In the genomic region with DNA sequence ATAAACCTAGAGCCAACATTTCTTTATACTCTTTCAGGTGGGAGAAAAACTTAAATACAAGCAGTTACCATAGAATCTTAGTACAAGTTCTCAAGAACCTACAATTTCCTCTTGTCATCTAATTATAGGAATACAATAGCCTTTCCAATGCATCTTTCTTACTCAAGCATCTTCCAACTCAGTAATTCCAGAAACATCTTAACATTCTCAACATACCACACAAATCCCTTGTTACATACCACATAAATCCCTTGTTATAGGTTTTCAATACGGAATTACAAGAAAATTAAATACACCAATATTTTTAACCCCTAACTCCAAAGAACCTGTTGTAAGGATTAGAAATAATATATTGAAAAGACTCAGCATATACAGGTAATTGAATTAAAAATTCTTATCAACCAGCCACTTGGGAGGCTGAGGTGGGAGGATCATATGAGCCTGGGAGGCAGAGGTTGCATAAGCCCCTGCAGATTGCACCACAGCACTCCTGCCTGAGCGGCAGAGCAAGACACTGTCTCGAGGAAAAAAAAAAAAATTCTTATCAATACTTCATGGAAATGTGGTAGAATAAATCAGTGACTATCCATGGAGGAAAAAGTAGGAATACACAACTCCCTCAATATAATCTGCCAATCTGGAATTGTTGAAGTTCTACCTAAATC, we compare ENCODE assay signal across 20 cellular contexts.
"Had no signal": no experiment of that assay in that cellular context is flagged by ENCODE, and none has a peak within 500 bp of the region (broad histone marks: within the 10 kb centered on the region; RNA-seq: fewer than 3 reads in every experiment).

No MANE protein-coding gene starts in this region.

- H3K9me3 Mint-ChIP-seq: brain; dendritic cell treated with granulocyte-macrophage colony-stimulating factor and Interleukin-4, amounts not matched to agents 40 ng/mL and 50 ng/mL, for 4 days; naive B cell; T-cell had no signal

- H3K36me3 Mint-ChIP-seq: activated CD8-positive, alpha-beta memory T cell treated with anti-CD3 and anti-CD28 coated beads, Interleukin-2, amount 10 ng/mL, durations not matched to agents 7 days and 5 days; brain; naive B cell; T-cell had no signal

- H3K27me3 Mint-ChIP-seq: brain; dendritic cell treated with granulocyte-macrophage colony-stimulating factor and Interleukin-4, amounts not matched to agents 40 ng/mL and 50 ng/mL, for 4 days; naive B cell had no signal

- H3K27ac ChIP-seq: gastroesophageal sphincter, heart right ventricle, lower lobe of right lung, transverse colon had no signal

- H3K9me3 ChIP-seq: gastroesophageal sphincter, heart right ventricle, lower lobe of right lung, transverse colon had no signal

- DNase-seq: activated CD4-positive, alpha-beta T cell treated with anti-CD3 and anti-CD28 coated beads for 1 hour; activated CD4-positive, alpha-beta T cell treated with anti-CD3 and anti-CD28 coated beads, Interleukin-2, amount 50 U/mL, for 48 hours; activated CD8-positive, alpha-beta memory T cell treated with anti-CD3 and anti-CD28 coated beads, Interleukin-2, amount 10 ng/mL, durations not matched to agents 7 days and 5 days; activated naive CD4-positive, alpha-beta T cell treated with anti-CD3 and anti-CD28 coated beads, Interleukin-2, amount 50 U/mL, for 16 hours; activated T-cell treated with anti-CD3 and anti-CD28 coated beads, Interleukin-2, amount 50 U/mL, for 1 hour; effector memory CD4-positive, alpha-beta T cell; heart right ventricle; left colon; lower lobe of right lung; naive B cell; stimulated activated CD4-positive, alpha-beta T cell treated with anti-CD3 and anti-CD28 coated beads, Interleukin-15, amount 100 ng/mL, for 24 hours; stimulated activated CD4-positive, alpha-beta T cell treated with anti-CD3 and anti-CD28 coated beads, Interleukin-4, amount 100 ng/mL, for 24 hours; stimulated activated naive CD4-positive, alpha-beta T cell; T-cell; T1000; transverse colon had no signal

- ATAC-seq: activated CD8-positive, alpha-beta memory T cell treated with anti-CD3 and anti-CD28 coated beads, Interleukin-2, amount 10 ng/mL, durations not matched to agents 7 days and 5 days; gastroesophageal sphincter; heart right ventricle; left colon; lower lobe of right lung; T-cell had no signal

- H3K4me1 ChIP-seq: gastroesophageal sphincter, lower lobe of right lung, transverse colon had no signal

- H3K4me3 ChIP-seq: gastroesophageal sphincter, lower lobe of right lung, skin epidermis, transverse colon had no signal

- H3K27me3 ChIP-seq: gastroesophageal sphincter, heart right ventricle, transverse colon had no signal

- H3K27ac Mint-ChIP-seq: activated CD8-positive, alpha-beta memory T cell treated with anti-CD3 and anti-CD28 coated beads, Interleukin-2, amount 10 ng/mL, durations not matched to agents 7 days and 5 days; dendritic cell treated with granulocyte-macrophage colony-stimulating factor and Interleukin-4, amounts not matched to agents 40 ng/mL and 50 ng/mL, for 4 days; naive B cell; T-cell had no signal

- H3K4me1 Mint-ChIP-seq: activated CD8-positive, alpha-beta memory T cell treated with anti-CD3 and anti-CD28 coated beads, Interleukin-2, amount 10 ng/mL, durations not matched to agents 7 days and 5 days; naive B cell; T-cell had no signal

- H3K36me3 ChIP-seq: gastroesophageal sphincter, heart right ventricle, lower lobe of right lung, transverse colon had no signal

- H3K4me3 Mint-ChIP-seq: activated CD8-positive, alpha-beta memory T cell treated with anti-CD3 and anti-CD28 coated beads, Interleukin-2, amount 10 ng/mL, durations not matched to agents 7 days and 5 days; dendritic cell treated with granulocyte-macrophage colony-stimulating factor and Interleukin-4, amounts not matched to agents 40 ng/mL and 50 ng/mL, for 4 days; T-cell had no signal
